In genomic region chr15:62841891-62842559, GRCh38 we compare ENCODE assay signal across 32 cellular contexts.
A peak's percentile ranks its signal among the peaks of the same experiment; 100 is the strongest.
DNase-seq lines count a peak whose midpoint lies in the region; ATAC-seq, FAIRE-seq and TF ChIP-seq lines count a peak whose summit lies in the region.
"Had no signal": no experiment of that assay in that cellular context is flagged by ENCODE, and none has a peak within 500 bp of the region (broad histone marks: within the 10 kb centered on the region; RNA-seq: fewer than 3 reads in every experiment).

No MANE protein-coding gene starts in this region.

- no peak overlapping the region for H2AFZ ChIP-seq in smooth muscle cell (ENCODE audit: low read depth)

- ATAC-seq in Right ventricle myocardium superior (ENCODE audit: poor library complexity) (peak; percentile 78), right lobe of liver (peak; percentile 59 to 82 (median 66)), HG03571 (IDR thresholded peaks at IDR 0.05; ENCODE audit: unreplicated experiment) (no peak), GM19035 (IDR thresholded peaks at IDR 0.05; ENCODE audit: unreplicated experiment) (no peak)
- ATAC-seq: activated CD4-positive, CD25-positive, alpha-beta regulatory T cell treated with anti-CD3 and anti-CD28 coated beads, Interleukin-2, amount 50 U/mL, for 24 hours; HCT116; stimulated activated naive CD8-positive, alpha-beta T cell treated with anti-CD3 and anti-CD28 coated beads, Interleukin-15, amount 100 ng/mL, for 72 hours; T-helper 17 cell had no signal

- intact Hi-C loops in Right ventricle myocardium superior (cut with DNase I) (loop anchor here (10.0 kb wide), 1 partner anchor 113 kb away; no protein-coding TSS in a partner anchor), right lobe of liver (cut with DNase I) (loop anchor here (10.0 kb wide), 3 partner anchors 57 to 243 kb away; no protein-coding TSS in a partner anchor)

- TF ChIP-seq CTCF in right lobe of liver (IDR thresholded peaks at IDR 0.05) (no peak), smooth muscle cell (IDR thresholded peaks at IDR 0.05; ENCODE audit: borderline replicate concordance, insufficient read depth, poor library complexity, severe bottlenecking) (no peak)

- peak; percentile 53 for DNase-seq in RCC 7860 (ENCODE audit: low spot score)
- DNase-seq in Right ventricle myocardium superior: peak; percentile 65
- no peak for DNase-seq in right lobe of liver
- no peak for DNase-seq in smooth muscle cell (lab: John Stamatoyannopoulos, UW; ENCODE audit: unreplicated experiment)
- no peak for DNase-seq in NCI-H187 (lab: John Stamatoyannopoulos, UW)
- DNase-seq: activated CD4-positive, alpha-beta T cell treated with anti-CD3 and anti-CD28 coated beads, Interleukin-2, amount 50 U/mL, for 48 hours; activated naive CD8-positive, alpha-beta T cell treated with anti-CD3 and anti-CD28 coated beads, Interleukin-2, amount 10 ng/mL, durations not matched to agents 7 days and 5 days; Caco-2; dermis blood vessel endothelial cell; DMS79; GF-D8; KBM-7; lower lobe of right lung; MG63; NCI-H1105 treated with DMSO at 0.1 percent for 48 hours; NCI-H2081; NCI-H2227 treated with DMSO at 0.1 percent for 48 hours; NCI-H526 treated with DMSO at 0.1 percent for 48 hours; Peyer's patch; SK-N-SH; stimulated activated naive CD8-positive, alpha-beta T cell treated with anti-CD3 and anti-CD28 coated beads, Interleukin-15, amount 100 ng/mL, for 72 hours; T-helper 17 cell had no signal

- H3K27ac ChIP-seq in right lobe of liver (peak overlapping the region in 2 of 3 donors; percentile 48 to 60), smooth muscle cell (ENCODE audit: low read depth) (peak overlapping the region; percentile 76)
- H3K27ac ChIP-seq: C4-2B, lower lobe of right lung, neutrophil, tibial nerve had no signal

- peak; percentile 86 for FAIRE-seq in RCC 7860 (lab: Jason Lieb, UNC)
- FAIRE-seq: endometrium, frontal cortex, GM19239 had no signal

- 19% methylated on average over 7 of the region's 10 CpGs for WGBS in right lobe of liver (ENCODE audit: insufficient coverage, low coverage, low lambda C conversion rate, missing lambda C conversion rate)
- WGBS in smooth muscle cell (ENCODE audit: low lambda C conversion rate): 94% methylated on average over 10 of the region's 10 CpGs

- TF ChIP-seq POLR2A in right lobe of liver (IDR thresholded peaks at IDR 0.05): no peak

- no peaks in the 10 kb centered on the region for H3K79me2 ChIP-seq in smooth muscle cell (ENCODE audit: low read depth)

- H3F3A ChIP-seq in smooth muscle cell (ENCODE audit: low read depth): peaks cover 6% of the 10 kb centered on the region

- H4K20me1 ChIP-seq in smooth muscle cell (ENCODE audit: low read depth): no peaks in the 10 kb centered on the region

- H3K4me1 ChIP-seq in right lobe of liver (peaks cover 0 to 23% (median 8%) of the 10 kb centered on the region in 4 donors), smooth muscle cell (ENCODE audit: low read depth) (peaks cover 20% of the 10 kb centered on the region)
- H3K4me1 ChIP-seq: lower lobe of right lung had no signal

- H3K4me2 ChIP-seq in smooth muscle cell: no peak overlapping the region

- H3K36me3 ChIP-seq in right lobe of liver (no peaks in the 10 kb centered on the region), smooth muscle cell (ENCODE audit: low read depth) (peaks cover 7% of the 10 kb centered on the region)
- H3K36me3 ChIP-seq: lower lobe of right lung had no signal

- no peak overlapping the region for H3K4me3 ChIP-seq in right lobe of liver
- no peak overlapping the region for H3K4me3 ChIP-seq in smooth muscle cell
- H3K4me3 ChIP-seq: lower lobe of right lung, MG63, Peyer's patch, tibial nerve had no signal

- H3K9ac ChIP-seq in smooth muscle cell (ENCODE audit: low read depth): no peak overlapping the region
- H3K9ac ChIP-seq: SK-N-SH had no signal

- H3K27me3 ChIP-seq in right lobe of liver (no peaks in the 10 kb centered on the region), smooth muscle cell (ENCODE audit: low read depth) (no peaks in the 10 kb centered on the region)
- H3K27me3 ChIP-seq: MG63, neutrophil, Peyer's patch, tibial nerve had no signal

- H3K9me3 ChIP-seq in right lobe of liver (no peaks in the 10 kb centered on the region), smooth muscle cell (replicated peaks; ENCODE audit: low read depth) (no peaks in the 10 kb centered on the region)
- H3K9me3 ChIP-seq: Caco-2, lower lobe of right lung, MG63, neutrophil, Peyer's patch, SK-N-SH, tibial nerve had no signal

Comparison
In these comparisons a context has a peak if more than half of its experiments do, and no peak if none do; other contexts are left out.
1. DNase-seq: peak in RCC 7860 (single experiment) and Right ventricle myocardium superior (single experiment); none in right lobe of liver (0 of 3), smooth muscle cell (single experiment) and NCI-H187 (0 of 2).
2. ATAC-seq: peak in Right ventricle myocardium superior (single experiment) and right lobe of liver (4 of 4); none in HG03571 (single experiment) and GM19035 (single experiment).